Comparison of ENCODE assay signal across 12 cellular contexts in genomic region chr17:35256629-35257028, GRCh38. TPM values are rescaled to one million over a fixed set of nuclear protein-coding genes. Genes with fewer than 3 reads are reported as not detected.
DNase-seq lines count a peak whose midpoint lies in the region; ATAC-seq and TF ChIP-seq lines count a peak whose summit lies in the region.
"Had no signal": no experiment of that assay in that cellular context is flagged by ENCODE, and none has a peak within 500 bp of the region (broad histone marks: within the 10 kb centered on the region; RNA-seq: fewer than 3 reads in every experiment).

No MANE protein-coding gene starts in this region.

- H3K27me3 ChIP-seq in aorta (ENCODE audit: control insufficient read depth in 1 of 2, insufficient read depth in 2 of 2, low read length in 1 of 2) (no peaks in the 10 kb centered on the region), MM.1S (replicated peaks; ENCODE audit: insufficient read depth, low read length) (no peaks in the 10 kb centered on the region)

- no peaks in the 10 kb centered on the region for H4K20me1 ChIP-seq in MM.1S (ENCODE audit: insufficient read depth, low read length)

- no peaks in the 10 kb centered on the region for H3K27me3 Mint-ChIP-seq in progenitor cell of endocrine pancreas

- intact Hi-C loops in aorta (cut with DNase I): no loop called here

- H3K4me3 ChIP-seq in aorta (ENCODE audit: low read length in 2 of 2) (no peak overlapping the region), MM.1S (ENCODE audit: low read length) (no peak overlapping the region)

- no peak overlapping the region for H3K4me2 ChIP-seq in MM.1S (ENCODE audit: low read depth, low read length)

- H3K9me3 ChIP-seq in aorta (ENCODE audit: control insufficient read depth, low read length) (no peaks in the 10 kb centered on the region), MM.1S (replicated peaks; ENCODE audit: insufficient read depth, low read length) (no peaks in the 10 kb centered on the region)
- H3K9me3 ChIP-seq: SK-N-SH had no signal

- no peak overlapping the region for H2AFZ ChIP-seq in MM.1S (ENCODE audit: low read length)

- no peak for ATAC-seq in aorta (ENCODE audit: low FRiP score)

- peaks cover 7% of the 10 kb centered on the region for H3K4me1 Mint-ChIP-seq in progenitor cell of endocrine pancreas (ENCODE audit: low read depth)

- DNase-seq in NCI-H2227 (lab: John Stamatoyannopoulos, UW; ENCODE audit: unreplicated experiment): peak; percentile 13
- DNase-seq in NCI-H2227 treated with DMSO at 0.1 percent for 48 hours (lab: John Stamatoyannopoulos, UW): no peak
- peak; percentile 12 for DNase-seq in NCI-H2107 (lab: John Stamatoyannopoulos, UW)
- DNase-seq in ecto neural progenitor cell (ENCODE audit: low spot score): peak; percentile 36
- no peak for DNase-seq in progenitor cell of endocrine pancreas (ENCODE audit: low spot score, unreplicated experiment)
- no peak for DNase-seq in aorta
- DNase-seq in HK-2 (ENCODE audit: unreplicated experiment): no peak
- DNase-seq in MM.1S: no peak
- DNase-seq: activated CD4-positive, alpha-beta T cell treated with anti-CD3 and anti-CD28 coated beads for 48 hours; effector CD8-positive, alpha-beta T cell; SK-N-SH had no signal

- H3K4me3 Mint-ChIP-seq in progenitor cell of endocrine pancreas (ENCODE audit: low read depth): no peak overlapping the region
- H3K4me3 Mint-ChIP-seq: IgD-negative memory B cell had no signal

- no peaks in the 10 kb centered on the region for H3K9me3 Mint-ChIP-seq in progenitor cell of endocrine pancreas (ENCODE audit: low read depth)
- H3K9me3 Mint-ChIP-seq: IgD-negative memory B cell had no signal

- 79 to 83% methylated on average over 5 of the region's 5 CpGs for WGBS in aorta, 2 donors

- H3K36me3 ChIP-seq in aorta (ENCODE audit: control insufficient read depth in 1 of 2, insufficient read depth in 2 of 2, low read length in 1 of 2): peaks cover 3% of the 10 kb centered on the region in 2 donors
- H3K36me3 ChIP-seq in MM.1S (replicated peaks; ENCODE audit: insufficient read depth, low read length): no peaks in the 10 kb centered on the region

- no peaks in the 10 kb centered on the region for H3K79me2 ChIP-seq in MM.1S (ENCODE audit: low read length)

- H3K4me1 ChIP-seq in aorta (ENCODE audit: control insufficient read depth in 1 of 2, insufficient read depth in 2 of 2, low read length in 2 of 2) (peaks cover 0 to 2% of the 10 kb centered on the region in 2 donors), MM.1S (ENCODE audit: low read length) (no peaks in the 10 kb centered on the region)

- H3K36me3 Mint-ChIP-seq in progenitor cell of endocrine pancreas (ENCODE audit: insufficient read depth): peaks cover 7% of the 10 kb centered on the region

- H3K27ac Mint-ChIP-seq in progenitor cell of endocrine pancreas: no peak overlapping the region

- H3F3A ChIP-seq in MM.1S (ENCODE audit: insufficient read depth, low read length): no peaks in the 10 kb centered on the region

- no peaks in the 10 kb centered on the region for H3K9me2 ChIP-seq in MM.1S (replicated peaks; ENCODE audit: insufficient read depth, low read length)
- H3K9me2 ChIP-seq: SK-N-SH had no signal

- no peak overlapping the region for H3K27ac ChIP-seq in aorta (ENCODE audit: low read depth in 1 of 2, low read length in 2 of 2)
- no peak overlapping the region for H3K27ac ChIP-seq in MM.1S (ENCODE audit: low read length)

- peak; percentile 10 for TF ChIP-seq CTCF in progenitor cell of endocrine pancreas (IDR thresholded peaks at IDR 0.05; ENCODE audit: unreplicated experiment)
- no peak for TF ChIP-seq CTCF in MM.1S (IDR thresholded peaks at IDR 0.05; ENCODE audit: low read length)

- no peak overlapping the region for H3K9ac ChIP-seq in MM.1S (ENCODE audit: low read length)
- H3K9ac ChIP-seq: SK-N-SH had no signal

RNA-seq across cellular contexts. Expression of gene SLFN5, which starts 13.8 kb away (rescaled TPM):
- total RNA-seq in progenitor cell of endocrine pancreas (12.7 and 13.1 TPM in 2 replicates), aorta (10 to 100 TPM; 40.4 to 66.3 TPM)
- polyA plus RNA-seq in aorta: 1 to 10 TPM; 3.3 to 4.6 TPM

Comparison
In these comparisons a context has a peak if more than half of its experiments do, and no peak if none do; other contexts are left out.
1. DNase-seq: peak in NCI-H2227 (single experiment), NCI-H2107 (single experiment) and ecto neural progenitor cell (single experiment); none in NCI-H2227 treated with DMSO at 0.1 percent for 48 hours (single experiment), progenitor cell of endocrine pancreas (single experiment), aorta (0 of 2), HK-2 (single experiment) and MM.1S (single experiment).